In genomic region chr11:106872246-106872645, GRCh38 we compare ENCODE assay signal across 25 cellular contexts.
"Had no signal": no experiment of that assay in that cellular context is flagged by ENCODE, and none has a peak within 500 bp of the region (broad histone marks: within the 10 kb centered on the region; RNA-seq: fewer than 3 reads in every experiment).

No MANE protein-coding gene starts in this region.

- H3K27me3 ChIP-seq: hepatocyte, pancreas, spleen, suprapubic skin, tibial artery, uterus had no signal

- H3K9me3 ChIP-seq: lower lobe of right lung, pancreas, prostate gland, suprapubic skin, thoracic aorta, tibial artery, uterus had no signal

- H3K27ac ChIP-seq: hepatocyte, lower lobe of right lung, pancreas, prostate gland, spleen, suprapubic skin, thoracic aorta, tibial artery, uterus had no signal

- H3K4me1 ChIP-seq: lower lobe of right lung, pancreas, prostate gland, spleen, suprapubic skin, tibial artery, uterus had no signal

- H3K36me3 ChIP-seq: lower lobe of right lung, pancreas, prostate gland, spleen, suprapubic skin, thoracic aorta, tibial artery, uterus had no signal

- ATAC-seq: left cardiac atrium; left lobe of liver; left ventricle myocardium superior; lower lobe of right lung; naive thymus-derived CD8-positive, alpha-beta T cell; pancreas; right cardiac atrium; sciatic nerve; stimulated activated effector memory CD8-positive, alpha-beta T cell treated with anti-CD3 and anti-CD28 coated beads, Interleukin-12 subunit alpha, Interleukin-12 subunit beta, amount 100 ng/mL, for 72 hours had no signal

- DNase-seq: kidney glomerular epithelial cell; left cardiac atrium; left ventricle myocardium superior; lower lobe of right lung; mammary epithelial cell; mesenchymal stem cell; naive thymus-derived CD8-positive, alpha-beta T cell; nucleus accumbens; pancreas; posterior cingulate gyrus; retina; right cardiac atrium; small intestine; spleen; stimulated activated CD4-positive, alpha-beta T cell treated with anti-CD3 and anti-CD28 coated beads, Interleukin-4, amount 100 ng/mL, for 24 hours; stimulated activated naive CD4-positive, alpha-beta T cell; tibial artery; uterus had no signal

- H3K4me3 ChIP-seq: hepatocyte, lower lobe of right lung, pancreas, prostate gland, spleen, suprapubic skin, thoracic aorta, tibial artery, uterus had no signal
